ENCODE assay signal across 17 cellular contexts in the genomic region with DNA sequence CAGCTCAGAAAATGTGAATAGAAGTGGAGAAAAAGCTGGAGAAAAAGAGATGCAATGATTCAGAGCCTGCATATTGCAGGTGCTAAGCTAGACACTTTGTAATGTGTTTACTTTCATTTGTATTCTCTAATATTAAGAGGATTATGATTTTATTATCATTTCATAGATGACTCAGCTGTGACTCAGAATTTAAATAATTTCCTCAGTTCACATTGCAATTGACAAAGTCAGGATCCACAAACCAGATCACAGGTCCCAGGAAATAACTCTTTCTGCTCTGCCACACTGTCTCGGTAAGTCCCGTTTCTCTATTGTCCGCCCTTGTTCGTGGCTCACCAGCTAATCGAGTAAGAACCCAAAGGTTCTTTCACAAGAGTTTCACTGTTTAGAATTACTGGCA.
"Had no signal": no experiment of that assay in that cellular context is flagged by ENCODE, and none has a peak within 500 bp of the region (broad histone marks: within the 10 kb centered on the region; RNA-seq: fewer than 3 reads in every experiment).

No MANE protein-coding gene starts in this region.

- H3K36me3 ChIP-seq: esophagus squamous epithelium, gastroesophageal sphincter, left ventricle myocardium inferior, right lobe of liver, spleen, WERI-Rb-1 had no signal

- ATAC-seq: activated CD8-positive, alpha-beta T cell treated with anti-CD3 and anti-CD28 coated beads for 36 hours; activated T-cell treated with anti-CD3 and anti-CD28 coated beads, Interleukin-2, amount 50 U/mL, for 72 hours; body of pancreas; gastroesophageal sphincter; psoas muscle; T-cell had no signal

- DNase-seq: activated CD4-positive, alpha-beta T cell treated with anti-CD3 and anti-CD28 coated beads for 4 hours; activated CD8-positive, alpha-beta memory T cell treated with anti-CD3 and anti-CD28 coated beads, Interleukin-2, amount 50 U/mL, for 4 hours; activated CD8-positive, alpha-beta T cell treated with anti-CD3 and anti-CD28 coated beads for 36 hours; activated naive CD4-positive, alpha-beta T cell; activated T-cell treated with anti-CD3 and anti-CD28 coated beads, Interleukin-2, amount 50 U/mL, for 72 hours; body of pancreas; esophagus squamous epithelium; left ventricle myocardium inferior; psoas muscle; right lobe of liver; spleen; stimulated activated CD4-positive, alpha-beta T cell treated with anti-CD3 and anti-CD28 coated beads, Interleukin-2, amount 100 ng/mL, for 24 hours; stimulated activated naive CD4-positive, alpha-beta T cell; substantia nigra; T-cell; WERI-Rb-1 had no signal

- H3K27ac ChIP-seq: body of pancreas, esophagus squamous epithelium, gastroesophageal sphincter, left ventricle myocardium inferior, psoas muscle, right lobe of liver, spleen, WERI-Rb-1 had no signal

- H3K4me1 ChIP-seq: body of pancreas, esophagus squamous epithelium, gastroesophageal sphincter, left ventricle myocardium inferior, psoas muscle, right lobe of liver, spleen had no signal

- H3K27me3 ChIP-seq: body of pancreas, esophagus squamous epithelium, gastroesophageal sphincter, right lobe of liver, spleen had no signal

- H3K9me3 ChIP-seq: body of pancreas, gastroesophageal sphincter, psoas muscle, right lobe of liver had no signal

- H3K4me3 ChIP-seq: body of pancreas, esophagus squamous epithelium, gastroesophageal sphincter, left ventricle myocardium inferior, psoas muscle, right lobe of liver, spleen had no signal
